17 cellular contexts compared by ENCODE assay signal in genomic region chr21:33028271-33028670, GRCh38. TPM values are rescaled to one million over a fixed set of nuclear protein-coding genes. Genes with fewer than 3 reads are reported as not detected.
DNase-seq lines count a peak whose midpoint lies in the region; ATAC-seq, FAIRE-seq and TF ChIP-seq lines count a peak whose summit lies in the region.
"Had no signal": no experiment of that assay in that cellular context is flagged by ENCODE, and none has a peak within 500 bp of the region (broad histone marks: within the 10 kb centered on the region; RNA-seq: fewer than 3 reads in every experiment).

No MANE protein-coding gene starts in this region.

- H4K20me1 ChIP-seq in GM12878 (ENCODE audit: control insufficient read depth, insufficient read depth), result no peaks in the 10 kb centered on the region
- peaks cover 91% of the 10 kb centered on the region for H4K20me1 ChIP-seq in neural progenitor cell (ENCODE audit: low read depth)

- POLR2A ChIA-PET in GM12878 (lab: Charles Lee), result no interaction called here

- TF ChIP-seq CTCF in GM10266 (IDR thresholded peaks at IDR 0.05; ENCODE audit: control insufficient read depth, insufficient read depth, low read depth, missing control alignments), result no peak
- TF ChIP-seq CTCF in GM12878 (IDR thresholded peaks at IDR 0.05 in 2 of 3, conservative IDR thresholded peaks at IDR 0.05 in 1 of 3; ENCODE audit: control insufficient read depth in 2 of 3, extremely low read depth in 1 of 3, insufficient read depth in 1 of 3, low read depth in 3 of 3, low read length in 3 of 3), result no peak
- no peak for TF ChIP-seq CTCF in neural progenitor cell (IDR thresholded peaks at IDR 0.05)

- no peak for TF ChIP-seq POLR2A in GM12878 (IDR thresholded peaks at IDR 0.05; ENCODE audit: low read depth, low read length)

- DNase-seq in T-helper 1 cell (no peak), GM10266 (ENCODE audit: extremely low spot score) (peak; percentile 35), GM12878 (ENCODE audit: low read depth, low spot score) (no peak), neural progenitor cell (ENCODE audit: low spot score) (no peak), SHP77 (lab: John Stamatoyannopoulos, UW) (no peak)
- DNase-seq: activated T-cell treated with anti-CD3 and anti-CD28 coated beads, Interleukin-2, amount 50 U/mL, for 1 hour; COR-L47; kidney glomerular epithelial cell; NCI-H1436 treated with DMSO at 0.1 percent for 48 hours had no signal

- peaks cover 7% of the 10 kb centered on the region for H3K4me1 Mint-ChIP-seq in T-helper 1 cell treated with Interleukin-12 subunit alpha and Interleukin-12 subunit beta and Interleukin-4 antibody, amounts not matched to agents 30 μg/mL and 1 μg/mL, for 36 hours (ENCODE audit: low read depth)
- peaks cover 28% of the 10 kb centered on the region for H3K4me1 Mint-ChIP-seq in neural progenitor cell

- TF ChIP-seq EP300 in GM12878 (IDR thresholded peaks at IDR 0.05; ENCODE audit: borderline replicate concordance in 1 of 2, control insufficient read depth in 1 of 2, low read depth in 2 of 2, low read length in 2 of 2), result no peak

- TF ChIP-seq RAD21 in GM12878 (IDR thresholded peaks at IDR 0.05; ENCODE audit: insufficient read depth, low read depth, low read length), result no peak

- H3K4me2 ChIP-seq in GM12878 (ENCODE audit: control insufficient read depth, insufficient read depth), result no peak overlapping the region
- H3K4me2 ChIP-seq in neural progenitor cell, result no peak overlapping the region

- H3K9me3 ChIP-seq in GM12878 (replicated peaks; ENCODE audit: control insufficient read depth, insufficient read depth, low read length) (no peaks in the 10 kb centered on the region; the same call in 2 of the 3 replicates), neural progenitor cell (ENCODE audit: low read depth) (no peaks in the 10 kb centered on the region)

- in situ Hi-C loops in GM12878 (cut with MboI), result no loop called here

- H3K36me3 Mint-ChIP-seq in T-helper 1 cell treated with Interleukin-12 subunit alpha and Interleukin-12 subunit beta and Interleukin-4 antibody, amounts not matched to agents 30 μg/mL and 1 μg/mL, for 36 hours (ENCODE audit: low read depth), result peaks cover 5% of the 10 kb centered on the region
- peaks cover 4% of the 10 kb centered on the region for H3K36me3 Mint-ChIP-seq in neural progenitor cell

- peaks cover 25 to 26% of the 10 kb centered on the region in 2 experiments for H3K27me3 ChIP-seq in GM12878 (replicated peaks in 1 of 2; ENCODE audit: control insufficient read depth in 2 of 2, insufficient read depth in 2 of 2, low read length in 1 of 2)
- H3K27me3 ChIP-seq in neural progenitor cell, result peaks cover 100% of the 10 kb centered on the region

- H3K36me3 ChIP-seq in GM12878 (ENCODE audit: control insufficient read depth in 2 of 2, insufficient read depth in 2 of 2, low read length in 1 of 2), result no peaks in the 10 kb centered on the region; a peak in 1 of 4 replicates
- H3K36me3 ChIP-seq in neural progenitor cell, result no peaks in the 10 kb centered on the region

- RAD21 ChIA-PET in GM12878 (lab: Charles Lee; ENCODE audit: unreplicated experiment), result no interaction called here

- no peak for FAIRE-seq in GM12878 (lab: Jason Lieb, UNC)
- FAIRE-seq: A204.1, G401.6 had no signal

- SMC1A ChIA-PET in GM12878 (lab: Charles Lee; ENCODE audit: uncharacterized antibody, unreplicated experiment), result no interaction called here

- intact Hi-C loops in GM12878 (cut with micrococcal nuclease; ENCODE audit: unreplicated experiment), result no loop called here

- H3K27ac ChIP-seq in GM12878 (ENCODE audit: control insufficient read depth, insufficient read depth), result no peak overlapping the region
- H3K27ac ChIP-seq in neural progenitor cell, result no peak overlapping the region

- H3K4me3 Mint-ChIP-seq in T-helper 1 cell treated with Interleukin-12 subunit alpha and Interleukin-12 subunit beta and Interleukin-4 antibody, amounts not matched to agents 30 μg/mL and 1 μg/mL, for 36 hours, result no peak overlapping the region
- peak overlapping the region; percentile 18 for H3K4me3 Mint-ChIP-seq in neural progenitor cell

- H3K4me3 ChIP-seq in GM12878 (no peak overlapping the region), neural progenitor cell (no peak overlapping the region)

- H3K27ac Mint-ChIP-seq in T-helper 1 cell treated with Interleukin-12 subunit alpha and Interleukin-12 subunit beta and Interleukin-4 antibody, amounts not matched to agents 30 μg/mL and 1 μg/mL, for 36 hours, result peak overlapping the region; percentile 76
- no peak overlapping the region for H3K27ac Mint-ChIP-seq in neural progenitor cell

- H3K9ac ChIP-seq in GM12878 (ENCODE audit: control insufficient read depth, insufficient read depth, low read length) (no peak overlapping the region), neural progenitor cell (no peak overlapping the region)

- H3K79me2 ChIP-seq in GM12878 (ENCODE audit: control insufficient read depth, insufficient read depth, low read length) (no peaks in the 10 kb centered on the region), neural progenitor cell (ENCODE audit: low read depth) (no peaks in the 10 kb centered on the region)

- no peaks in the 10 kb centered on the region for H3K9me3 Mint-ChIP-seq in T-helper 1 cell treated with Interleukin-12 subunit alpha and Interleukin-12 subunit beta and Interleukin-4 antibody, amounts not matched to agents 30 μg/mL and 1 μg/mL, for 36 hours
- peaks cover 6% of the 10 kb centered on the region for H3K9me3 Mint-ChIP-seq in neural progenitor cell

- 24% methylated on average over 15 of the region's 15 CpGs for WGBS in GM12878 (ENCODE audit: insufficient coverage, insufficient replicate concordance, low lambda C conversion rate, missing lambda C conversion rate)

- H3F3A ChIP-seq in neural progenitor cell (ENCODE audit: low read depth), result peaks cover 28% of the 10 kb centered on the region

- ATAC-seq in GM12878 (no peak), GM21423 (IDR thresholded peaks at IDR 0.05; ENCODE audit: unreplicated experiment) (no peak), GM18519 (IDR thresholded peaks at IDR 0.05; ENCODE audit: low FRiP score, unreplicated experiment) (no peak)

- H3K27me3 Mint-ChIP-seq in T-helper 1 cell treated with Interleukin-12 subunit alpha and Interleukin-12 subunit beta and Interleukin-4 antibody, amounts not matched to agents 30 μg/mL and 1 μg/mL, for 36 hours (ENCODE audit: low read depth), result peaks cover 77% of the 10 kb centered on the region
- peaks cover 74% of the 10 kb centered on the region for H3K27me3 Mint-ChIP-seq in neural progenitor cell (ENCODE audit: insufficient read depth, low read depth)

- H3K4me1 ChIP-seq in GM12878 (ENCODE audit: control insufficient read depth, insufficient read depth, low read length), result no peaks in the 10 kb centered on the region
- peaks cover 14% of the 10 kb centered on the region for H3K4me1 ChIP-seq in neural progenitor cell

- H2AFZ ChIP-seq in GM12878 (ENCODE audit: control insufficient read depth, low read depth, low read length) (no peak overlapping the region), neural progenitor cell (replicated peaks) (no peak overlapping the region)

- no TSS peak for BruUV-seq in GM12878 (replicated peaks; lab: Mats Ljungman, UMichigan)

- CTCF ChIA-PET in GM12878 (lab: Yijun Ruan, JAX), result no interaction called here

TF ChIP-seq in GM12878, 131 proteins besides CTCF, POLR2A, EP300 and RAD21:
- TF ChIP-seq SUZ12 (IDR thresholded peaks at IDR 0.05; ENCODE audit: unreplicated experiment), result peak; percentile 57
- no peak for TF ChIP-seq IKZF2 (IDR thresholded peaks at IDR 0.05)

RNA-seq across cellular contexts. Expression of gene OLIG2, which starts 2.5 kb away (rescaled TPM):
- total RNA-seq in GM12878 (2013; cell fraction: nucleolus; rRNA removed), result not detected in 2 replicates
- total RNA-seq in GM12878 (2014; rRNA removed) (not detected in 2 replicates), GM12878 (2014; rRNA removed; fragmentation: Illumina TruSeq; extraction: Trizol) (not detected in 2 replicates), GM12878 (2021) (not detected in 2 replicates), neural progenitor cell (ENCODE audit: low replicate concordance) (0.15 TPM in 1 of 2 replicates, not detected in the other)
- not detected for polyA plus RNA-seq in GM12878 (2011; ENCODE audit: low read depth)
- polyA plus RNA-seq in GM12878 (2011; rRNA removed) (not detected in 2 replicates), GM12878 (2014; fragmentation: Illumina TruSeq; extraction: Trizol) (not detected in 2 replicates), GM12878 (2014; fragmentation: Nextera tagmentation; extraction: Ambion mirVana) (not detected), GM12878 (2014; rRNA removed) (not detected in 2 replicates), GM12878 (2016; fragmentation: Nextera tagmentation; extraction: Ambion mirVana) (not detected)
- not detected in 2 replicates for polyA plus RNA-seq in GM12878 (2011; cell fraction: cytosol; rRNA removed)
- not detected in 2 replicates for polyA plus RNA-seq in GM12878 (2011; cell fraction: nucleus; rRNA removed)
- not detected in 2 replicates for polyA plus RNA-seq in GM12878 (2012)
- not detected in 2 replicates for polyA minus RNA-seq in GM12878 (2011; rRNA and poly(A)+ RNA removed)
- not detected in 2 replicates for polyA minus RNA-seq in GM12878 (2011; cell fraction: cytosol; rRNA and poly(A)+ RNA removed)
- not detected in 2 replicates for polyA minus RNA-seq in GM12878 (2011; cell fraction: nucleus; rRNA and poly(A)+ RNA removed)
- total RNA-seq: fibroblast of lung, LHCN-M2, mucosa of gallbladder had no signal
- polyA plus RNA-seq: fibroblast of lung had no signal

RNA-seq across cellular contexts. Expression of gene OLIG1, which starts 41.7 kb away (rescaled TPM):
- not detected in 2 replicates for total RNA-seq in GM12878 (2013; cell fraction: nucleolus; rRNA removed)
- total RNA-seq in GM12878 (2014; rRNA removed) (not detected in 2 replicates), GM12878 (2014; rRNA removed; fragmentation: Illumina TruSeq; extraction: Trizol) (not detected in 2 replicates), GM12878 (2021) (not detected in 2 replicates), neural progenitor cell (ENCODE audit: low replicate concordance) (not detected in 2 replicates)
- polyA plus RNA-seq in GM12878 (2011; ENCODE audit: low read depth), result not detected
- polyA plus RNA-seq in GM12878 (2011; rRNA removed) (not detected in 2 replicates), GM12878 (2014; fragmentation: Illumina TruSeq; extraction: Trizol) (not detected in 2 replicates), GM12878 (2014; fragmentation: Nextera tagmentation; extraction: Ambion mirVana) (not detected), GM12878 (2014; rRNA removed) (not detected in 2 replicates), GM12878 (2016; fragmentation: Nextera tagmentation; extraction: Ambion mirVana) (not detected)
- not detected in 2 replicates for polyA plus RNA-seq in GM12878 (2011; cell fraction: cytosol; rRNA removed)
- not detected in 2 replicates for polyA plus RNA-seq in GM12878 (2011; cell fraction: nucleus; rRNA removed)
- polyA plus RNA-seq in GM12878 (2012), result 0.17 TPM in 1 of 2 replicates, not detected in the other
- not detected in 2 replicates for polyA minus RNA-seq in GM12878 (2011; rRNA and poly(A)+ RNA removed)
- polyA minus RNA-seq in GM12878 (2011; cell fraction: cytosol; rRNA and poly(A)+ RNA removed), result not detected in 2 replicates
- not detected in 2 replicates for polyA minus RNA-seq in GM12878 (2011; cell fraction: nucleus; rRNA and poly(A)+ RNA removed)
- total RNA-seq: fibroblast of lung, LHCN-M2, mucosa of gallbladder had no signal
- polyA plus RNA-seq: fibroblast of lung had no signal
